ENCODE assay signal across 8 cellular contexts in the genomic region with DNA sequence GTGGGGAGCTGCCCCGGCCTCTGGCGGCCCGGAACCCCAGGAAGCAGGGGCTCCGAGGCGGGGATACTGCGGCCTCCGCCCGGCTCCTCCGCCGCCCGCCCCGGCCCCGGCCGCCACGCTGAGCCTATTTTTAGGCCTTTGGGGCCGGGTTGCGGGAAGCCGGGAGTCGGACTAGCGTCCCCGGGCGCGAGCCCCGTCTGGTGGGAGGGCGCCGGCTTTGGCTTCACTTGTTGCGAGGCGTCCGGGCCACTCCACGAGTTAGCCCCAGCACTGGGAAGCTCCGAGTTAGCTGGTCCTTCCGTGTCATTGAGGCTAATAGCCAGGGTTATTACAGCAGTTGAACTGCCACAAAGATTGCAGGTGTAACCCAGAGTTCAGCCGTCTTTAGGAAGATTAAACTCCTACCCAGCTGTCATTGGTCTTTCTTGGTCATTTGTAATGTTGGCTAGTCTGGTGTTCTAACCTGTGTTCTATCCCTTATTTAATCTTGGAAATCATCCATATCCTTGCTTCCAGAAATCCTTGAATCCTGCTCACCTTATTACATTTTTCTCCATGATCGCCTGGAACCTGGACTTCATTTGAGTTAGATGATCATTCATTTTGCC. TPM values are rescaled to one million over a fixed set of nuclear protein-coding genes. Genes with fewer than 3 reads are reported as not detected.
DNase-seq lines count a peak whose midpoint lies in the region; ATAC-seq and TF ChIP-seq lines count a peak whose summit lies in the region.

No MANE protein-coding gene starts in this region.

- H3K4me3 Mint-ChIP-seq in activated naive CD8-positive, alpha-beta T cell treated with anti-CD3 and anti-CD28 coated beads, Interleukin-2, amount 10 ng/mL, durations not matched to agents 7 days and 5 days = peak overlapping the region; percentile 83

- DNase-seq in activated naive CD8-positive, alpha-beta T cell treated with anti-CD3 and anti-CD28 coated beads, Interleukin-2, amount 10 ng/mL, durations not matched to agents 7 days and 5 days = no peak
- DNase-seq in left ventricle myocardium inferior = peak; percentile 57
- peak; percentile 14 for DNase-seq in prostate gland (ENCODE audit: low spot score)
- no peak for DNase-seq in cerebellar nuclear complex (lab: John Stamatoyannopoulos, UW)

- peaks cover 27% of the 10 kb centered on the region for H3K4me1 Mint-ChIP-seq in activated naive CD8-positive, alpha-beta T cell treated with anti-CD3 and anti-CD28 coated beads, Interleukin-2, amount 10 ng/mL, durations not matched to agents 7 days and 5 days

- TF ChIP-seq CTCF in OCI-LY3 (IDR thresholded peaks at IDR 0.05; ENCODE audit: low read depth, low read length) = no peak
- no peak for TF ChIP-seq CTCF in left ventricle myocardium inferior (IDR thresholded peaks at IDR 0.05; ENCODE audit: borderline replicate concordance)
- no peak for TF ChIP-seq CTCF in prostate gland (IDR thresholded peaks at IDR 0.05)

- POLR2A ChIA-PET in activated naive CD8-positive, alpha-beta T cell treated with anti-CD3 and anti-CD28 coated beads, Interleukin-2, amount 10 ng/mL, durations not matched to agents 7 days and 5 days (lab: Charles Lee) = interaction anchor here (0.7 to 2.7 kb wide), 8 partner anchors 9 to 137 kb away, joined by 3 to 18 read pairs (median 6); a partner anchor contains a TSS

- no peak for TF ChIP-seq POLR2A in prostate gland (IDR thresholded peaks at IDR 0.05)

- H3K4me2 ChIP-seq in BLaER1 treated with 17β-estradiol and CSF1 and Interleukin-3, amounts not matched to agents 10 nM and 100 nM = peak overlapping the region; percentile 71 to 93 (median 82)
- H3K4me2 ChIP-seq in OCI-LY3 (ENCODE audit: low read length) = peak overlapping the region; percentile 91

- intact Hi-C loops in left ventricle myocardium inferior (cut with micrococcal nuclease) (no loop called here), prostate gland (cut with DNase I) (loop anchor here (10.0 kb wide), 1 partner anchor 133 kb away; a partner anchor contains a TSS)

- peaks cover 10% of the 10 kb centered on the region for H3K79me2 ChIP-seq in OCI-LY3 (ENCODE audit: low read length)

- peak overlapping the region; percentile 86 to 94 (median 91) for H3K9ac ChIP-seq in BLaER1 treated with 17β-estradiol and CSF1 and Interleukin-3, amounts not matched to agents 10 nM and 100 nM
- peak overlapping the region; percentile 71 for H3K9ac ChIP-seq in OCI-LY3 (ENCODE audit: low read length)

- ATAC-seq in GM18858 (IDR thresholded peaks at IDR 0.05; ENCODE audit: unreplicated experiment) (peak; percentile 15), HG03045 (IDR thresholded peaks at IDR 0.05; ENCODE audit: unreplicated experiment) (peak; percentile 29)
- ATAC-seq in activated naive CD8-positive, alpha-beta T cell treated with anti-CD3 and anti-CD28 coated beads, Interleukin-2, amount 10 ng/mL, durations not matched to agents 7 days and 5 days (ENCODE audit: low read depth) = peak; percentile 30

- peaks cover 0 to 31% (median 4%) of the 10 kb centered on the region in 11 experiments; a peak in 8 of 22 replicates for H4K20me1 ChIP-seq in BLaER1 treated with 17β-estradiol and CSF1 and Interleukin-3, amounts not matched to agents 10 nM and 100 nM
- no peaks in the 10 kb centered on the region for H4K20me1 ChIP-seq in OCI-LY3 (ENCODE audit: insufficient read depth, low read length)

- peak overlapping the region; percentile 85 to 97 (median 90) for H3K27ac ChIP-seq in BLaER1 treated with 17β-estradiol and CSF1 and Interleukin-3, amounts not matched to agents 10 nM and 100 nM
- H3K27ac ChIP-seq in OCI-LY3 (ENCODE audit: low read length) (peak overlapping the region; percentile 18), left ventricle myocardium inferior (replicated peaks) (peak overlapping the region; percentile 94), prostate gland (peak overlapping the region; percentile 87 to 93)

- no peaks in the 10 kb centered on the region for H3K9me3 Mint-ChIP-seq in activated naive CD8-positive, alpha-beta T cell treated with anti-CD3 and anti-CD28 coated beads, Interleukin-2, amount 10 ng/mL, durations not matched to agents 7 days and 5 days

- peak overlapping the region; percentile 31; the same call in 1 of the 2 replicates for H2AFZ ChIP-seq in OCI-LY3 (ENCODE audit: low read depth, low read length)

- peaks cover 32 to 39% (median 33%) of the 10 kb centered on the region in 11 experiments for H3K36me3 ChIP-seq in BLaER1 treated with 17β-estradiol and CSF1 and Interleukin-3, amounts not matched to agents 10 nM and 100 nM
- H3K36me3 ChIP-seq in OCI-LY3 (replicated peaks; ENCODE audit: low read depth, low read length) = peaks cover 8% of the 10 kb centered on the region
- peaks cover 33% of the 10 kb centered on the region for H3K36me3 ChIP-seq in left ventricle myocardium inferior
- no peaks in the 10 kb centered on the region for H3K36me3 ChIP-seq in prostate gland

- peak overlapping the region; percentile 69 for H3K27ac Mint-ChIP-seq in activated naive CD8-positive, alpha-beta T cell treated with anti-CD3 and anti-CD28 coated beads, Interleukin-2, amount 10 ng/mL, durations not matched to agents 7 days and 5 days

- H3K9me3 ChIP-seq in BLaER1 treated with 17β-estradiol and CSF1 and Interleukin-3, amounts not matched to agents 10 nM and 100 nM (replicated peaks in 1 of 11) = no peaks in the 10 kb centered on the region
- H3K9me3 ChIP-seq in OCI-LY3 (ENCODE audit: insufficient read depth, low read length) (no peaks in the 10 kb centered on the region), left ventricle myocardium inferior (replicated peaks) (no peaks in the 10 kb centered on the region), prostate gland (no peaks in the 10 kb centered on the region)

- no peaks in the 10 kb centered on the region for H3K27me3 Mint-ChIP-seq in activated naive CD8-positive, alpha-beta T cell treated with anti-CD3 and anti-CD28 coated beads, Interleukin-2, amount 10 ng/mL, durations not matched to agents 7 days and 5 days

- peak overlapping the region; percentile 74 to 93 (median 84) for H3K4me3 ChIP-seq in BLaER1 treated with 17β-estradiol and CSF1 and Interleukin-3, amounts not matched to agents 10 nM and 100 nM
- H3K4me3 ChIP-seq in OCI-LY3 (ENCODE audit: low read length) (peak overlapping the region; percentile 82), left ventricle myocardium inferior (peak overlapping the region; percentile 80), prostate gland (peak overlapping the region; percentile 62 to 94)

- peaks cover 33% of the 10 kb centered on the region for H3K36me3 Mint-ChIP-seq in activated naive CD8-positive, alpha-beta T cell treated with anti-CD3 and anti-CD28 coated beads, Interleukin-2, amount 10 ng/mL, durations not matched to agents 7 days and 5 days

- H3K27me3 ChIP-seq in BLaER1 treated with 17β-estradiol and CSF1 and Interleukin-3, amounts not matched to agents 10 nM and 100 nM = no peaks in the 10 kb centered on the region
- no peaks in the 10 kb centered on the region for H3K27me3 ChIP-seq in OCI-LY3 (ENCODE audit: low read depth, low read length)
- no peaks in the 10 kb centered on the region for H3K27me3 ChIP-seq in left ventricle myocardium inferior (ENCODE audit: low read depth)
- H3K27me3 ChIP-seq in prostate gland (replicated peaks; ENCODE audit: insufficient read depth) = no peaks in the 10 kb centered on the region

- peaks cover 20 to 42% (median 29%) of the 10 kb centered on the region in 10 experiments for H3K4me1 ChIP-seq in BLaER1 treated with 17β-estradiol and CSF1 and Interleukin-3, amounts not matched to agents 10 nM and 100 nM
- H3K4me1 ChIP-seq in OCI-LY3 (ENCODE audit: low read length) = peaks cover 18% of the 10 kb centered on the region
- peaks cover 51% of the 10 kb centered on the region for H3K4me1 ChIP-seq in left ventricle myocardium inferior
- H3K4me1 ChIP-seq in prostate gland (replicated peaks) = no peaks in the 10 kb centered on the region

- WGBS in prostate gland = 6% methylated on average over 15 of the region's 34 CpGs

RNA-seq across cellular contexts. Expression of a gene that starts 0.8 kb away (rescaled TPM):
- total RNA-seq in activated naive CD8-positive, alpha-beta T cell treated with anti-CD3 and anti-CD28 coated beads, Interleukin-2, amount 10 ng/mL, durations not matched to agents 7 days and 5 days = 10 to 100 TPM; 48.6 to 49.3 TPM
- total RNA-seq in left ventricle myocardium inferior (155 TPM), prostate gland (10 to 100 TPM; 37.4 to 69.5 TPM)

Comparison
In these comparisons a context has a peak if more than half of its experiments do, and no peak if none do; other contexts are left out.
1. H3K27ac ChIP-seq: peak in every context shown above with its lines; median percentile 94 in left ventricle myocardium inferior; 90 in BLaER1 treated with 17β-estradiol and CSF1 and Interleukin-3, amounts not matched to agents 10 nM and 100 nM; 90 in prostate gland; 18 in OCI-LY3.
2. DNase-seq: peak in left ventricle myocardium inferior (single experiment) and prostate gland (single experiment); none in activated naive CD8-positive, alpha-beta T cell treated with anti-CD3 and anti-CD28 coated beads, Interleukin-2, amount 10 ng/mL, durations not matched to agents 7 days and 5 days (single experiment) and cerebellar nuclear complex (0 of 2).
3. Peak in every context shown above with its lines, with median percentiles within 50 percentile points of each other: H3K4me3 ChIP-seq and ATAC-seq.